1 cellular context compared by ENCODE assay signal in the genomic region with DNA sequence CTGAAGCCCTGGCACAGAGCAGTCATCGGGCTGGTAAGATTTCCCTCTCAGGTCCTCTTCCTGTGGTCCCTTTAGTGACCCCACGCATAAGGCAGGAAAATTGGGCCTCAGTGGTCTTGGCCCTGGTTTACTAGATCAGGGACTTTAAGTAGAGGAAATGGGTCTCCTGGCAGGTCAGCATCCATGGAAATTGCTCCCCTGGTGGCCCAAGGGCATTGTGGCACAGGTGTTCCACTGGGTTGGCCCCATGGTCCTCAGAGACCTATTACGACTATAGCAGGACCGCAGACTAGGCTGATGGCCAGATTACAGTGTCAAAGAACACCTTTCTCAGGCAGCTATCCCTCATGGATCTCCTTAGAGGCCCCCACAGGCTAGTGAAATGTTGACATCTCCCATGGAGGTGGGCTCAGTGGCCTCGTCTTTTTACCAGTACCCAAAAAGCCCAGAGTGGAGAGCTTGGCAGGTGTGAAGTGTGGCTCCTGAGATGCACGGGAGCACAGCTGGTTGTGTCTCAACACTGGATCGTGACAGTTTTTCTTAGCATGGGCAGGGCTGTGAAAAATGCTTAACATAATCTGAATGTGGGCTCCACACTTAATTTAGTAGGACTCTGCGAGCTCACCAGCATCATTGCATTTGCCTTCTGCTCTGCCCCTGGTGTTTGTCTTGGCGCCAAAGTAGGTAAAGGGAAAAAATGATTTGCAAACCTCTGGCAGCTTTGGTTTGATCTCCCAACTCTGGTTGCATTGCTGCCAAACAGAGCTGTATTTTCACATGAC.
TF ChIP-seq lines count a peak whose summit lies in the region.

No MANE protein-coding gene starts in this region.

TF ChIP-seq in HEK293T, 16 proteins besides CTCF, POLR2A, EP300 and RAD21:
- no peak for TF ChIP-seq BHLHE40 (IDR thresholded peaks at IDR 0.05; ENCODE audit: borderline replicate concordance)
- TF ChIP-seq TARDBP (IDR thresholded peaks at IDR 0.05), result no peak
